In genomic region chr22:44586337-44586990, GRCh38 we compare ENCODE assay signal across 11 cellular contexts.
DNase-seq lines count a peak whose midpoint lies in the region; ATAC-seq and TF ChIP-seq lines count a peak whose summit lies in the region.
"Had no signal": no experiment of that assay in that cellular context is flagged by ENCODE, and none has a peak within 500 bp of the region (broad histone marks: within the 10 kb centered on the region; RNA-seq: fewer than 3 reads in every experiment).

No MANE protein-coding gene starts in this region.

- no peak for TF ChIP-seq POLR2A in spleen (IDR thresholded peaks at IDR 0.05)

- H3K9me3 Mint-ChIP-seq in activated naive CD4-positive, alpha-beta T cell treated with anti-CD3 and anti-CD28 coated beads, Interleukin-2, amount 50 U/mL, for 24 hours = no peaks in the 10 kb centered on the region
- no peaks in the 10 kb centered on the region for H3K9me3 Mint-ChIP-seq in activated naive CD4-positive, alpha-beta T cell treated with anti-CD3 and anti-CD28 coated beads, Interleukin-2, amount 50 U/mL, for 72 hours

- no peak for DNase-seq in activated naive CD4-positive, alpha-beta T cell treated with anti-CD3 and anti-CD28 coated beads, Interleukin-2, amount 50 U/mL, for 72 hours (ENCODE audit: low spot score in 2 of 2)
- DNase-seq in NCI-H345 treated with DMSO at 0.1 percent for 48 hours (lab: John Stamatoyannopoulos, UW; ENCODE audit: unreplicated experiment) (peak; percentile 43), spleen (peak; percentile 69), AG08396 (ENCODE audit: low spot score) (no peak), NCI-H2081 treated with DMSO at 0.1 percent for 48 hours (lab: John Stamatoyannopoulos, UW) (no peak), SHP77 (lab: John Stamatoyannopoulos, UW) (no peak)
- DNase-seq: activated CD4-positive, CD25-positive, alpha-beta regulatory T cell treated with anti-CD3 and anti-CD28 coated beads, Interleukin-2, amount 50 U/mL, for 72 hours; activated effector memory CD4-positive, alpha-beta T cell treated with Interleukin-2 at 50 U/mL for 16 hours had no signal

- peak overlapping the region; percentile 14 to 21 for H3K4me3 ChIP-seq in esophagus (ENCODE audit: low read depth in 1 of 2, low read length in 2 of 2)
- no peak overlapping the region for H3K4me3 ChIP-seq in spleen

- H3K4me1 ChIP-seq in esophagus (ENCODE audit: control insufficient read depth in 2 of 2, insufficient read depth in 2 of 2, low read length in 1 of 2) (peaks cover 0 to 8% of the 10 kb centered on the region in 2 donors), spleen (no peaks in the 10 kb centered on the region)

- no peak overlapping the region for H3K4me3 Mint-ChIP-seq in activated naive CD4-positive, alpha-beta T cell treated with anti-CD3 and anti-CD28 coated beads, Interleukin-2, amount 50 U/mL, for 24 hours
- H3K4me3 Mint-ChIP-seq: neural crest cell had no signal

- no peaks in the 10 kb centered on the region for H3K36me3 Mint-ChIP-seq in activated naive CD4-positive, alpha-beta T cell treated with anti-CD3 and anti-CD28 coated beads, Interleukin-2, amount 50 U/mL, for 24 hours
- no peaks in the 10 kb centered on the region for H3K36me3 Mint-ChIP-seq in activated naive CD4-positive, alpha-beta T cell treated with anti-CD3 and anti-CD28 coated beads, Interleukin-2, amount 50 U/mL, for 72 hours

- 34 to 35% methylated on average over 18 of the region's 18 CpGs for WGBS in esophagus, 2 donors
- WGBS in spleen, 5 donors = 47 to 63% (median 54%) methylated on average over 17 to 18 of the region's 18 CpGs

- no peaks in the 10 kb centered on the region for H3K27me3 ChIP-seq in esophagus (ENCODE audit: control insufficient read depth in 1 of 2, insufficient read depth in 2 of 2, low read length in 2 of 2)
- H3K27me3 ChIP-seq in spleen (replicated peaks in 1 of 7) = peaks cover 0 to 86% (median 12%) of the 10 kb centered on the region in 7 donors

- peaks cover 11% of the 10 kb centered on the region for H3K4me1 Mint-ChIP-seq in activated naive CD4-positive, alpha-beta T cell treated with anti-CD3 and anti-CD28 coated beads, Interleukin-2, amount 50 U/mL, for 24 hours

- peak overlapping the region; percentile 17 for H3K27ac Mint-ChIP-seq in activated naive CD4-positive, alpha-beta T cell treated with anti-CD3 and anti-CD28 coated beads, Interleukin-2, amount 50 U/mL, for 24 hours
- H3K27ac Mint-ChIP-seq in activated naive CD4-positive, alpha-beta T cell treated with anti-CD3 and anti-CD28 coated beads, Interleukin-2, amount 50 U/mL, for 72 hours = peak overlapping the region in 1 of 2 donors; percentile 79

- intact Hi-C loops in spleen (cut with DNase I; ENCODE audit: low total_unique reads) = no loop called here

- no peaks in the 10 kb centered on the region for H3K36me3 ChIP-seq in esophagus (ENCODE audit: control insufficient read depth in 2 of 2, insufficient read depth in 2 of 2, low read length in 1 of 2)
- no peaks in the 10 kb centered on the region for H3K36me3 ChIP-seq in spleen

- no peak for ATAC-seq in activated naive CD4-positive, alpha-beta T cell treated with anti-CD3 and anti-CD28 coated beads, Interleukin-2, amount 50 U/mL, for 72 hours

- no peak for TF ChIP-seq CTCF in spleen (IDR thresholded peaks at IDR 0.05 in 8 of 11, conservative IDR thresholded peaks at IDR 0.05 in 3 of 11)

- peaks cover 0 to 6% of the 10 kb centered on the region in 2 donors for H3K9me3 ChIP-seq in esophagus (ENCODE audit: control insufficient read depth in 2 of 2, insufficient read depth in 1 of 2, low read depth in 1 of 2, low read length in 1 of 2)
- H3K9me3 ChIP-seq in spleen = peaks cover 0 to 4% (median 0%) of the 10 kb centered on the region in 8 donors

- peaks cover 9% of the 10 kb centered on the region for H3K27me3 Mint-ChIP-seq in activated naive CD4-positive, alpha-beta T cell treated with anti-CD3 and anti-CD28 coated beads, Interleukin-2, amount 50 U/mL, for 24 hours

- H3K27ac ChIP-seq in esophagus (ENCODE audit: low read depth in 2 of 2, low read length in 1 of 2) (no peak overlapping the region), spleen (no peak overlapping the region)

Comparison
In these comparisons a context has a peak if more than half of its experiments do, and no peak if none do; other contexts are left out.
1. DNase-seq: peak in NCI-H345 treated with DMSO at 0.1 percent for 48 hours (single experiment) and spleen (single experiment); none in activated naive CD4-positive, alpha-beta T cell treated with anti-CD3 and anti-CD28 coated beads, Interleukin-2, amount 50 U/mL, for 72 hours (0 of 2), AG08396 (single experiment), NCI-H2081 treated with DMSO at 0.1 percent for 48 hours (single experiment) and SHP77 (0 of 2).
2. H3K4me3 ChIP-seq: peak in esophagus (2 of 2); none in spleen (0 of 8).